In genomic region chr15:70297465-70298152, GRCh38 we compare ENCODE assay signal across 25 cellular contexts.
"Had no signal": no experiment of that assay in that cellular context is flagged by ENCODE, and none has a peak within 500 bp of the region (broad histone marks: within the 10 kb centered on the region; RNA-seq: fewer than 3 reads in every experiment).

No MANE protein-coding gene starts in this region.

- H3K36me3 Mint-ChIP-seq: naive thymus-derived CD8-positive, alpha-beta T cell; stimulated activated naive B cell treated with anti-CD40 and anti-IgM and Interleukin-4, amounts not matched to agents 10 μg/mL and 1 μg/mL and 100 μg/mL, for 72 hours had no signal

- ATAC-seq: effector memory CD8-positive, alpha-beta T cell; gastrocnemius medialis; left cardiac atrium; left ventricle myocardium superior; lower lobe of right lung; naive thymus-derived CD8-positive, alpha-beta T cell; psoas muscle; right cardiac atrium; stimulated activated naive B cell treated with anti-CD40 and anti-IgM and Interleukin-4, amounts not matched to agents 10 μg/mL and 1 μg/mL and 100 μg/mL, for 72 hours had no signal

- H3K9me3 Mint-ChIP-seq: effector memory CD8-positive, alpha-beta T cell; naive thymus-derived CD8-positive, alpha-beta T cell; nephron progenitor cell; stimulated activated naive B cell treated with anti-CD40 and anti-IgM and Interleukin-4, amounts not matched to agents 10 μg/mL and 1 μg/mL and 100 μg/mL, for 72 hours; stimulated activated naive CD8-positive, alpha-beta T cell treated with anti-CD3 and anti-CD28 coated beads, Interleukin-15, Interleukin-2, amounts not matched to agents 100 ng/mL and 50 ng/mL, for 24 hours had no signal

- H3K9me3 ChIP-seq: gastrocnemius medialis, lower lobe of right lung, psoas muscle, sigmoid colon, spleen, thoracic aorta, tibial nerve, upper lobe of left lung had no signal

- FAIRE-seq: endometrium, urothelium cell line had no signal

- H3K4me3 ChIP-seq: gastrocnemius medialis, lower lobe of right lung, psoas muscle, sigmoid colon, spleen, thoracic aorta, tibial nerve, upper lobe of left lung had no signal

- H3K4me1 Mint-ChIP-seq: nephron progenitor cell; stimulated activated naive B cell treated with anti-CD40 and anti-IgM and Interleukin-4, amounts not matched to agents 10 μg/mL and 1 μg/mL and 100 μg/mL, for 72 hours had no signal

- H3K27ac ChIP-seq: gastrocnemius medialis, lower lobe of right lung, psoas muscle, sigmoid colon, spleen, thoracic aorta, tibial nerve, upper lobe of left lung had no signal

- H3K4me1 ChIP-seq: gastrocnemius medialis, psoas muscle, sigmoid colon had no signal

- DNase-seq: cortex of kidney; effector memory CD8-positive, alpha-beta T cell; erythroblast; foreskin fibroblast; gastrocnemius medialis; head of caudate nucleus; left cardiac atrium; left ventricle myocardium superior; lower lobe of right lung; naive thymus-derived CD8-positive, alpha-beta T cell; nephron progenitor cell; nucleus accumbens; posterior cingulate gyrus; psoas muscle; right cardiac atrium; sigmoid colon; spleen; stimulated activated CD4-positive, alpha-beta T cell treated with anti-CD3 and anti-CD28 coated beads, Interleukin-4, amount 100 ng/mL, for 4 hours; stimulated activated naive B cell treated with anti-CD40 and anti-IgM and Interleukin-4, amounts not matched to agents 10 μg/mL and 1 μg/mL and 100 μg/mL, for 72 hours; upper lobe of left lung had no signal

- H3K27me3 ChIP-seq: gastrocnemius medialis, sigmoid colon, spleen, tibial nerve, upper lobe of left lung had no signal

- H3K4me3 Mint-ChIP-seq: effector memory CD8-positive, alpha-beta T cell; naive thymus-derived CD8-positive, alpha-beta T cell; nephron progenitor cell; stimulated activated naive B cell treated with anti-CD40 and anti-IgM and Interleukin-4, amounts not matched to agents 10 μg/mL and 1 μg/mL and 100 μg/mL, for 72 hours; stimulated activated naive CD8-positive, alpha-beta T cell treated with anti-CD3 and anti-CD28 coated beads, Interleukin-15, Interleukin-2, amounts not matched to agents 100 ng/mL and 50 ng/mL, for 24 hours had no signal

- H3K36me3 ChIP-seq: gastrocnemius medialis, lower lobe of right lung, sigmoid colon, spleen, thoracic aorta, tibial nerve, upper lobe of left lung had no signal

- H3K27me3 Mint-ChIP-seq: effector memory CD8-positive, alpha-beta T cell had no signal

- H3K27ac Mint-ChIP-seq: effector memory CD8-positive, alpha-beta T cell; nephron progenitor cell; stimulated activated naive B cell treated with anti-CD40 and anti-IgM and Interleukin-4, amounts not matched to agents 10 μg/mL and 1 μg/mL and 100 μg/mL, for 72 hours; stimulated activated naive CD8-positive, alpha-beta T cell treated with anti-CD3 and anti-CD28 coated beads, Interleukin-15, Interleukin-2, amounts not matched to agents 100 ng/mL and 50 ng/mL, for 24 hours had no signal
